6 cellular contexts compared by ENCODE assay signal in genomic region chr1:161537068-161537669, GRCh38. TPM values are rescaled to one million over a fixed set of nuclear protein-coding genes. Genes with fewer than 3 reads are reported as not detected.
"Had no signal": no experiment of that assay in that cellular context is flagged by ENCODE, and none has a peak within 500 bp of the region (broad histone marks: within the 10 kb centered on the region; RNA-seq: fewer than 3 reads in every experiment).

No MANE protein-coding gene starts in this region.

RNA-seq across cellular contexts. Expression of gene FCGR3A, which starts 12.4 kb away (rescaled TPM):
- total RNA-seq: LHCN-M2, MCF 10A, OCI-LY7, PC-3, SK-MEL-5 had no signal
- polyA plus RNA-seq: SK-N-SH had no signal

RNA-seq across cellular contexts. Expression of gene FCGR2A, which starts 31.9 kb away (rescaled TPM):
- total RNA-seq: LHCN-M2, MCF 10A had no signal
